Comparison of ENCODE assay signal across 22 cellular contexts in genomic region chr6:151665329-151665728, GRCh38.
"Had no signal": no experiment of that assay in that cellular context is flagged by ENCODE, and none has a peak within 500 bp of the region (broad histone marks: within the 10 kb centered on the region; RNA-seq: fewer than 3 reads in every experiment).

No MANE protein-coding gene starts in this region.

- H3K4me3 ChIP-seq: cardiac muscle cell, MG63 had no signal

- ATAC-seq: activated T-helper 17 cell treated with anti-CD3 and anti-CD28 coated beads, Interleukin-2, amount 50 U/mL, for 72 hours had no signal

- H3K36me3 ChIP-seq: brain microvascular endothelial cell, cardiac muscle cell, MG63 had no signal

- H3K9me3 ChIP-seq: MG63 had no signal

- H3K27me3 ChIP-seq: brain microvascular endothelial cell, cardiac muscle cell, MG63 had no signal

- H3K27ac ChIP-seq: brain microvascular endothelial cell, cardiac muscle cell, VCaP had no signal

- DNase-seq: activated CD4-positive, alpha-beta memory T cell treated with anti-CD3 and anti-CD28 coated beads, Interleukin-2, amount 10 ng/mL, durations not matched to agents 7 days and 5 days; activated CD4-positive, alpha-beta T cell treated with anti-CD3 and anti-CD28 coated beads, Interleukin-2, amount 50 U/mL, for 1 hour; activated CD4-positive, CD25-positive, alpha-beta regulatory T cell; activated gamma-delta T cell; activated naive CD4-positive, alpha-beta T cell treated with anti-CD3 and anti-CD28 coated beads, Interleukin-2, amount 10 ng/mL, durations not matched to agents 7 days and 5 days; activated naive CD8-positive, alpha-beta T cell treated with anti-CD3 and anti-CD28 coated beads for 36 hours; activated T-cell treated with anti-CD3 and anti-CD28 coated beads for 4 hours; activated T-cell treated with anti-CD3 and anti-CD28 coated beads, Interleukin-2, amount 50 U/mL, for 48 hours; brain microvascular endothelial cell; MG63; MV-4-11; NCI-H1092 treated with DMSO at 0.1 percent for 48 hours; NCI-H1436; NCI-H1694 treated with DMSO at 0.1 percent for 48 hours; NCI-H2029 treated with DMSO at 0.1 percent for 48 hours; NCI-H446; SHP77 treated with DMSO at 0.1 percent for 48 hours; T-helper 2 cell; T1000 had no signal
